Comparison of ENCODE assay signal across 8 cellular contexts in the genomic region with DNA sequence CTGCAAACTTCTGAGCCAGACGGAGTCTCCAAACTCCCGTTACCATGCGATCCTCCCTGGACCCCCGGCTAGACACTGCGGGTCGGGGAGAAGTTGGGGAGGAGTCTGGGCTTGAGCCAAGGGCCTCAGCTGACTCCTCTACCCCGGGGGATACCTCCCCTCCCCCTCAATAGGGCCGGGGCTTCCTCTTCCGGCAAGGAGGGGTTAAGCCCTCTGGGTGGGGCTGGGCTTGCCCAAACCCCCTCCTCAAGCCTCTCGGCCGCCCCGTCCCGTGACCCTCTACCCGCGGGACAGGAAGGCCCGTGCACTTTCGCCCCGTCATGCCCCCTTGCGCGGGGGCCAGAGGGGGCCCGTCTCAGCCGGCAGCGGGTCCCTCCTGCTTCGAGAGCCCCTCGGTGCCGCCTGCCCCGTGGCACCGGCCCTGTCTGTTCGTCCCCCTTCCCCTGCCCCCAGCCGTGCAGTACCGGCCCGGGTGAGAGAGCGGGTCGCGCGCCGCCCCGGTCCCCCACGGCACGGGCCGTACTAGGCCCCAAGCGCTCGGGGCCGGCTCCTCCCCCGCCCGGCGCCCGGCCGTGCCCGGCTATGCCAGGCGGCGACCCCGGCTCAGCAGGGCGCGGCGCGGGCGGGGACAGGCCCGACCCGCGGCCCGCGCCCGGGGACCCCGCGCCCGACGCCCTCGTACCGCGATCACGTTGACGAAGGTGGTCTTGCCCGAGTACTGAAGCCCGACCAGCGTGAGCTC. TPM values are rescaled to one million over a fixed set of nuclear protein-coding genes. Genes with fewer than 3 reads are reported as not detected.
A peak's percentile ranks its signal among the peaks of the same experiment; 100 is the strongest.
DNase-seq lines count a peak whose midpoint lies in the region; FAIRE-seq and TF ChIP-seq lines count a peak whose summit lies in the region.

No MANE protein-coding gene starts in this region.

- peak overlapping the region; percentile 83 for H3K4me3 ChIP-seq in HFF-Myc (replicated peaks; ENCODE audit: low read depth, low read length)
- peak overlapping the region; percentile 88 for H3K4me3 ChIP-seq in astrocyte (ENCODE audit: insufficient read depth, low read depth, low read length)
- H3K4me3 ChIP-seq in iPS-20b (ENCODE audit: low read length), result peak overlapping the region; percentile 98
- H3K4me3 ChIP-seq in smooth muscle cell, result peak overlapping the region; percentile 94

- peak overlapping the region; percentile 66 for H2AFZ ChIP-seq in astrocyte (ENCODE audit: low read depth, low read length)
- peak overlapping the region; percentile 72 for H2AFZ ChIP-seq in smooth muscle cell (ENCODE audit: low read depth)

- DNase-seq in SKM-1 treated with dmso at 0.1 percent for 144 hours (lab: John Stamatoyannopoulos, UW; ENCODE audit: unreplicated experiment) (peak; percentile 59), SKM-1 (lab: John Stamatoyannopoulos, UW; ENCODE audit: unreplicated experiment) (no peak), HFF-Myc (ENCODE audit: extremely low read depth, low read depth) (no peak), NCI-H69 (lab: John Stamatoyannopoulos, UW) (peak; percentile 72), astrocyte (ENCODE audit: low read depth) (no peak), smooth muscle cell (lab: John Stamatoyannopoulos, UW; ENCODE audit: unreplicated experiment) (no peak), GOT3 (lab: John Stamatoyannopoulos, UW) (no peak)

- no peaks in the 10 kb centered on the region for H3K27me3 Mint-ChIP-seq in astrocyte (ENCODE audit: low read depth, unreplicated experiment)

- H3K27ac Mint-ChIP-seq in astrocyte (ENCODE audit: unreplicated experiment), result peak overlapping the region; percentile 96

- H3K79me2 ChIP-seq in astrocyte (ENCODE audit: insufficient read depth, low read length) (peaks cover 58% of the 10 kb centered on the region), smooth muscle cell (ENCODE audit: low read depth) (peaks cover 59% of the 10 kb centered on the region)

- H3K27ac ChIP-seq in astrocyte (ENCODE audit: low read depth, low read length) (peak overlapping the region; percentile 53), iPS-20b (ENCODE audit: low read length) (peak overlapping the region; percentile 46), smooth muscle cell (ENCODE audit: low read depth) (peak overlapping the region; percentile 27)

- peaks cover 20% of the 10 kb centered on the region for H3K4me1 ChIP-seq in astrocyte (ENCODE audit: insufficient read depth, low read length)
- H3K4me1 ChIP-seq in iPS-20b (ENCODE audit: insufficient read depth, low read length), result peaks cover 7% of the 10 kb centered on the region
- peaks cover 5% of the 10 kb centered on the region for H3K4me1 ChIP-seq in smooth muscle cell (ENCODE audit: low read depth)

- no peak for FAIRE-seq in astrocyte (lab: Jason Lieb, UNC)

- H3K4me1 Mint-ChIP-seq in astrocyte (ENCODE audit: low read depth, unreplicated experiment), result peaks cover 10% of the 10 kb centered on the region

- TF ChIP-seq CTCF in HFF-Myc (IDR thresholded peaks at IDR 0.05; ENCODE audit: low read depth, low read length, missing control alignments) (no peak), astrocyte (IDR thresholded peaks at IDR 0.05; ENCODE audit: insufficient read depth, low read depth, low read length) (no peak), smooth muscle cell (IDR thresholded peaks at IDR 0.05; ENCODE audit: borderline replicate concordance, insufficient read depth, poor library complexity, severe bottlenecking) (no peak)

- H3K9me3 ChIP-seq in astrocyte (ENCODE audit: insufficient read depth, low read depth, low read length) (no peaks in the 10 kb centered on the region), iPS-20b (ENCODE audit: insufficient read depth, low read depth, low read length) (no peaks in the 10 kb centered on the region), smooth muscle cell (replicated peaks; ENCODE audit: low read depth) (no peaks in the 10 kb centered on the region)

- H3K9me3 Mint-ChIP-seq in astrocyte (ENCODE audit: unreplicated experiment), result no peaks in the 10 kb centered on the region

- H3K36me3 ChIP-seq in astrocyte (ENCODE audit: insufficient read depth, low read length), result no peaks in the 10 kb centered on the region
- H3K36me3 ChIP-seq in iPS-20b (ENCODE audit: insufficient read depth, low read depth, low read length), result no peaks in the 10 kb centered on the region
- H3K36me3 ChIP-seq in smooth muscle cell (ENCODE audit: low read depth), result no peaks in the 10 kb centered on the region

- 1% methylated on average over 67 of the region's 76 CpGs for WGBS in smooth muscle cell (ENCODE audit: low lambda C conversion rate)

- peak overlapping the region; percentile 96 for H3K9ac ChIP-seq in astrocyte (ENCODE audit: low read length)
- H3K9ac ChIP-seq in iPS-20b (ENCODE audit: low read depth, low read length), result peak overlapping the region; percentile 79
- H3K9ac ChIP-seq in smooth muscle cell (ENCODE audit: low read depth), result peak overlapping the region; percentile 92

- H4K20me1 ChIP-seq in astrocyte (ENCODE audit: insufficient read depth, low read length) (peaks cover 47% of the 10 kb centered on the region), smooth muscle cell (ENCODE audit: low read depth) (peaks cover 49% of the 10 kb centered on the region)

- no peaks in the 10 kb centered on the region for H3K27me3 ChIP-seq in astrocyte (ENCODE audit: insufficient read depth, low read length)
- peaks cover 15% of the 10 kb centered on the region for H3K27me3 ChIP-seq in iPS-20b (ENCODE audit: insufficient read depth, low read length)
- no peaks in the 10 kb centered on the region for H3K27me3 ChIP-seq in smooth muscle cell (ENCODE audit: low read depth)

- H3F3A ChIP-seq in smooth muscle cell (ENCODE audit: low read depth), result no peaks in the 10 kb centered on the region

- peak overlapping the region; percentile 98 for H3K4me2 ChIP-seq in astrocyte (ENCODE audit: low read length)
- peak overlapping the region; percentile 100 for H3K4me2 ChIP-seq in smooth muscle cell

- peak overlapping the region; percentile 96 for H3K4me3 Mint-ChIP-seq in astrocyte (ENCODE audit: unreplicated experiment)

- no peaks in the 10 kb centered on the region for H3K36me3 Mint-ChIP-seq in astrocyte (ENCODE audit: low read depth, unreplicated experiment)

RNA-seq across cellular contexts. Expression of a gene that starts 0.6 kb away (rescaled TPM):
- total RNA-seq in astrocyte (72.9 and 83.0 TPM in 2 replicates), smooth muscle cell (32.8 and 44.8 TPM in 2 replicates)
- polyA plus RNA-seq in smooth muscle cell, result 53.3 and 54.7 TPM in 2 replicates

RNA-seq across cellular contexts. Expression of a gene that starts 16.5 kb away (rescaled TPM):
- total RNA-seq in astrocyte (0.58 and 0.75 TPM in 2 replicates), smooth muscle cell (not detected in 2 replicates)
- not detected in 2 replicates for polyA plus RNA-seq in smooth muscle cell

RNA-seq across cellular contexts. Expression of a gene that starts 21.2 kb away (rescaled TPM):
- not detected in 2 replicates for total RNA-seq in astrocyte
- total RNA-seq in smooth muscle cell, result not detected in 2 replicates
- 0.05 TPM in 1 of 2 replicates, not detected in the other for polyA plus RNA-seq in smooth muscle cell

RNA-seq across cellular contexts. Expression of a gene that starts 49.7 kb away (rescaled TPM):
- total RNA-seq in astrocyte (0.27 and 0.48 TPM in 2 replicates), smooth muscle cell (1.8 and 2.0 TPM in 2 replicates)
- 2.9 and 4.4 TPM in 2 replicates for polyA plus RNA-seq in smooth muscle cell

Comparison
In these comparisons a context has a peak if more than half of its experiments do, and no peak if none do; other contexts are left out.
1. DNase-seq: peak in SKM-1 treated with dmso at 0.1 percent for 144 hours (single experiment) and NCI-H69 (single experiment); none in SKM-1 (single experiment), HFF-Myc (single experiment), astrocyte (single experiment), smooth muscle cell (single experiment) and GOT3 (single experiment).
2. Peak in every context shown above with its lines, with median percentiles within 50 percentile points of each other: H3K4me3 ChIP-seq, H3K27ac ChIP-seq and H3K9ac ChIP-seq.